In genomic region chr13:62337109-62337880, GRCh38 we compare ENCODE assay signal across 1 cellular context.
TF ChIP-seq lines count a peak whose summit lies in the region.

No MANE protein-coding gene starts in this region.

TF ChIP-seq in IMR-90, 13 proteins besides CTCF, POLR2A, EP300 and RAD21:
- TF ChIP-seq NFE2L2 (IDR thresholded peaks at IDR 0.05; ENCODE audit: low read depth, low read length) (no peak), MAFK (IDR thresholded peaks at IDR 0.05; ENCODE audit: low read depth, low read length) (no peak), USF2 (IDR thresholded peaks at IDR 0.05; ENCODE audit: low read depth, low read length) (no peak), MAZ (IDR thresholded peaks at IDR 0.05; ENCODE audit: borderline replicate concordance, low read depth, low read length) (no peak), CEBPB (IDR thresholded peaks at IDR 0.05; ENCODE audit: low read depth, low read length) (no peak), BHLHE40 (IDR thresholded peaks at IDR 0.05; ENCODE audit: low read depth, low read length) (no peak), FOS (IDR thresholded peaks at IDR 0.05; ENCODE audit: low read depth, low read length) (no peak), RFX5 (IDR thresholded peaks at IDR 0.05; ENCODE audit: low read depth, low read length) (no peak), RCOR1 (IDR thresholded peaks at IDR 0.05; ENCODE audit: insufficient replicate concordance, low read length) (no peak), MXI1 (IDR thresholded peaks at IDR 0.05; ENCODE audit: borderline replicate concordance, low read depth, low read length) (no peak)
